8 cellular contexts compared by ENCODE assay signal in genomic region chr4:17780461-17781071, GRCh38. TPM values are rescaled to one million over a fixed set of nuclear protein-coding genes. Genes with fewer than 3 reads are reported as not detected.
DNase-seq lines count a peak whose midpoint lies in the region; ATAC-seq and TF ChIP-seq lines count a peak whose summit lies in the region.

No MANE protein-coding gene starts in this region.

- CTCF ChIA-PET in IMR-90 (lab: Yijun Ruan, JAX) = interaction anchor here (1.1 kb wide), 1 partner anchor 30 kb away, joined by 3 read pairs; the partner anchor contains the start of gene DCAF16

- TF ChIP-seq RAD21 in IMR-90 (IDR thresholded peaks at IDR 0.05; ENCODE audit: low read length) = no peak

- no peak overlapping the region for H4K8ac ChIP-seq in IMR-90 (ENCODE audit: low read depth in 2 of 2, low read length in 2 of 2)

- no peak overlapping the region for H2BK15ac ChIP-seq in IMR-90 (ENCODE audit: low read depth, low read length)

- H3K23ac ChIP-seq in IMR-90 (ENCODE audit: low read depth, low read length) = 0 out of 2 replicates have a peak overlapping the region, but pooled peaks have one; percentile 64

- H3K36me3 ChIP-seq in IMR-90 (ENCODE audit: control insufficient read depth, insufficient read depth, low read length) (no peaks in the 10 kb centered on the region), colonic mucosa (no peaks in the 10 kb centered on the region), muscle layer of colon (ENCODE audit: insufficient read depth, low read length) (no peaks in the 10 kb centered on the region)

- H3K27ac ChIP-seq in IMR-90 (ENCODE audit: insufficient read depth, low read length) (no peak overlapping the region), colonic mucosa (no peak overlapping the region), muscle layer of colon (ENCODE audit: low read depth, low read length) (no peak overlapping the region)

- H2BK5ac ChIP-seq in IMR-90 (ENCODE audit: low read depth, low read length, poor library complexity, severe bottlenecking) = no peak overlapping the region

- H4K20me1 ChIP-seq in IMR-90 (ENCODE audit: insufficient read depth, low read length) = no peaks in the 10 kb centered on the region

- H3K4me1 ChIP-seq in IMR-90 (ENCODE audit: control insufficient read depth, insufficient read depth, low read length) = peaks cover 5% of the 10 kb centered on the region; the same call in 1 of the 2 replicates
- H3K4me1 ChIP-seq in colonic mucosa = peaks cover 7% of the 10 kb centered on the region
- peaks cover 7% of the 10 kb centered on the region for H3K4me1 ChIP-seq in muscle layer of colon (ENCODE audit: insufficient read depth, low read length)

- H3K4me2 ChIP-seq in IMR-90 (ENCODE audit: low read depth, low read length) = peak overlapping the region; percentile 71

- H3K14ac ChIP-seq in IMR-90 (replicated peaks; ENCODE audit: low read depth, low read length) = no peak overlapping the region

- dilution Hi-C loops in IMR-90 (cut with HindIII; ENCODE audit: low sequenced_read_pairs, unreplicated experiment) = no loop called here

- H2AK9ac ChIP-seq in IMR-90 (replicated peaks; ENCODE audit: low read depth, low read length, poor library complexity) = peak overlapping the region; percentile 44

- no peak overlapping the region for H4K91ac ChIP-seq in IMR-90 (ENCODE audit: insufficient read depth, low read depth, low read length)

- no peak overlapping the region for H3K56ac ChIP-seq in IMR-90 (ENCODE audit: extremely low read depth, insufficient read depth, low read length)

- ATAC-seq in IMR-90 (ENCODE audit: low read depth) = no peak
- no peak for ATAC-seq in GM18909 (IDR thresholded peaks at IDR 0.05; ENCODE audit: poor library complexity, unreplicated experiment)

- H2BK120ac ChIP-seq in IMR-90 (ENCODE audit: low read depth, low read length) = no peak overlapping the region

- WGBS in IMR-90 (ENCODE audit: extremely low coverage in 2 of 2, insufficient read length in 1 of 2), 2 experiments = 8% methylated on average over 3 of the region's 11 CpGs; no CpG with 5 or more reads in 1 of the 2 experiments

- H3K9me1 ChIP-seq in IMR-90 (ENCODE audit: insufficient read depth, low read length) = no peaks in the 10 kb centered on the region

- POLR2A ChIA-PET in IMR-90 (lab: Charles Lee; ENCODE audit: unreplicated experiment) = no interaction called here

- intact Hi-C loops in IMR-90 (cut with micrococcal nuclease) (no loop called here), colonic mucosa (cut with DNase I) (no loop called here)

- peak; percentile 4 for DNase-seq in ACHN
- peak; percentile 47 for DNase-seq in IMR-90
- DNase-seq in colonic mucosa = no peak
- no peak for DNase-seq in 8988T
- no peak for DNase-seq in germinal center (ENCODE audit: low spot score)
- DNase-seq in NCI-H526 treated with DMSO at 0.1 percent for 48 hours (lab: John Stamatoyannopoulos, UW) = no peak

- H3K4ac ChIP-seq in IMR-90 (ENCODE audit: low read depth, low read length) = no peak overlapping the region

- TF ChIP-seq CTCF in IMR-90 (conservative IDR thresholded peaks at IDR 0.05; ENCODE audit: low read depth, low read length) (no peak), colonic mucosa (IDR thresholded peaks at IDR 0.05) (no peak)

- no peak for TF ChIP-seq POLR2A in IMR-90 (IDR thresholded peaks at IDR 0.05; ENCODE audit: low read depth, low read length)

- no peak overlapping the region for H2AK5ac ChIP-seq in IMR-90 (ENCODE audit: low read depth, low read length)

- H3K27me3 ChIP-seq in IMR-90 (ENCODE audit: control insufficient read depth, insufficient read depth, low read length) = peaks cover 24% of the 10 kb centered on the region
- H3K27me3 ChIP-seq in colonic mucosa = peaks cover 24% of the 10 kb centered on the region
- peaks cover 11 to 20% of the 10 kb centered on the region in 2 donors for H3K27me3 ChIP-seq in muscle layer of colon (ENCODE audit: control insufficient read depth in 1 of 2, insufficient read depth in 2 of 2, low read length in 2 of 2)

- no peak overlapping the region for H4K5ac ChIP-seq in IMR-90 (ENCODE audit: low read depth, low read length)

- peak overlapping the region; percentile 69 for H2AFZ ChIP-seq in IMR-90 (replicated peaks; ENCODE audit: low read length, poor library complexity)

- H2BK20ac ChIP-seq in IMR-90 (ENCODE audit: low read depth, low read length) = no peak overlapping the region

- H3K9ac ChIP-seq in IMR-90 (ENCODE audit: low read depth, low read length) (no peak overlapping the region), colonic mucosa (ENCODE audit: low read depth in 2 of 2, low read length in 2 of 2) (no peak overlapping the region), muscle layer of colon (ENCODE audit: low read length) (no peak overlapping the region)

- in situ Hi-C loops in ACHN (cut with HindIII; ENCODE audit: low pct_ligation_motif_present, low pct_unique_long_range_greater_than_20kb, low sequenced_read_pairs) (no loop called here), IMR-90 (cut with MboI; ENCODE audit: low sequenced_read_pairs) (no loop called here)

- no peaks in the 10 kb centered on the region for H3K79me1 ChIP-seq in IMR-90 (ENCODE audit: low read depth in 1 of 2, low read length in 2 of 2)

- H3K9me3 ChIP-seq in IMR-90 (ENCODE audit: control insufficient read depth, insufficient read depth, low read length) = no peaks in the 10 kb centered on the region
- no peaks in the 10 kb centered on the region for H3K9me3 ChIP-seq in colonic mucosa
- no peaks in the 10 kb centered on the region for H3K9me3 ChIP-seq in muscle layer of colon (ENCODE audit: low read length)

- no peak overlapping the region for H3K18ac ChIP-seq in IMR-90 (ENCODE audit: low read depth, low read length)

- H3K4me3 ChIP-seq in IMR-90 (ENCODE audit: insufficient read depth, low read depth, low read length) = 0 out of 2 replicates have a peak overlapping the region, but pooled peaks have one; percentile 18
- H3K4me3 ChIP-seq in colonic mucosa = peak overlapping the region; percentile 22
- H3K4me3 ChIP-seq in muscle layer of colon (ENCODE audit: low read depth in 1 of 2, low read length in 2 of 2) = peak overlapping the region; percentile 50

- no TSS peak for BruUV-seq in IMR-90 (replicated peaks; lab: Mats Ljungman, UMichigan)

TF ChIP-seq in IMR-90, 13 proteins besides CTCF, POLR2A, EP300 and RAD21:
- TF ChIP-seq MAZ (IDR thresholded peaks at IDR 0.05; ENCODE audit: borderline replicate concordance, low read depth, low read length) (no peak), NFE2L2 (IDR thresholded peaks at IDR 0.05; ENCODE audit: low read depth, low read length) (no peak), ELK1 (IDR thresholded peaks at IDR 0.05; ENCODE audit: borderline replicate concordance, low read depth, low read length) (no peak), SMC3 (IDR thresholded peaks at IDR 0.05; ENCODE audit: low read depth, low read length) (no peak), FOS (IDR thresholded peaks at IDR 0.05; ENCODE audit: low read depth, low read length) (no peak), CHD1 (IDR thresholded peaks at IDR 0.05; ENCODE audit: low read depth, low read length) (no peak), RFX5 (IDR thresholded peaks at IDR 0.05; ENCODE audit: low read depth, low read length) (no peak), MXI1 (IDR thresholded peaks at IDR 0.05; ENCODE audit: borderline replicate concordance, low read depth, low read length) (no peak), USF2 (IDR thresholded peaks at IDR 0.05; ENCODE audit: low read depth, low read length) (no peak), RCOR1 (IDR thresholded peaks at IDR 0.05; ENCODE audit: insufficient replicate concordance, low read length) (no peak), BHLHE40 (IDR thresholded peaks at IDR 0.05; ENCODE audit: low read depth, low read length) (no peak), CEBPB (IDR thresholded peaks at IDR 0.05; ENCODE audit: low read depth, low read length) (no peak), MAFK (IDR thresholded peaks at IDR 0.05; ENCODE audit: low read depth, low read length) (no peak)
TF ChIP-seq in IMR-90: peak in this region for 0.

RNA-seq across cellular contexts. Expression of gene FAM184B, which starts 0.9 kb away (rescaled TPM):
- 0.18 and 0.28 TPM in 2 replicates for total RNA-seq in IMR-90 (2012; rRNA removed)
- 0.07 and 0.13 TPM in 2 replicates for polyA plus RNA-seq in IMR-90 (2012; rRNA removed)
- polyA plus RNA-seq in IMR-90 (2012; cell fraction: cytosol; rRNA removed) = 0.07 and 0.08 TPM in 2 replicates
- 0.03 and 0.06 TPM in 2 replicates for polyA plus RNA-seq in IMR-90 (2012; cell fraction: nucleus; rRNA removed; ENCODE audit: low replicate concordance)
- under 1 TPM; 0.19 to 0.94 TPM for total RNA-seq in colonic mucosa

RNA-seq across cellular contexts. Expression of gene DCAF16, which starts 30.0 kb away (rescaled TPM):
- total RNA-seq in IMR-90 (2012; rRNA removed) (23.6 and 31.5 TPM in 2 replicates), colonic mucosa (10 to 100 TPM; 20.4 to 34.0 TPM)
- 15.0 and 15.1 TPM in 2 replicates for polyA plus RNA-seq in IMR-90 (2012; rRNA removed)
- 8.7 and 13.0 TPM in 2 replicates for polyA plus RNA-seq in IMR-90 (2012; cell fraction: cytosol; rRNA removed)
- 12.6 and 33.6 TPM in 2 replicates for polyA plus RNA-seq in IMR-90 (2012; cell fraction: nucleus; rRNA removed; ENCODE audit: low replicate concordance)

RNA-seq across cellular contexts. Expression of gene NCAPG, which starts 30.2 kb away (rescaled TPM):
- total RNA-seq in IMR-90 (2012; rRNA removed) = 26.7 and 41.7 TPM in 2 replicates
- polyA plus RNA-seq in IMR-90 (2012; rRNA removed) = 9.1 and 10.9 TPM in 2 replicates
- polyA plus RNA-seq in IMR-90 (2012; cell fraction: cytosol; rRNA removed) = 1.1 and 2.8 TPM in 2 replicates
- polyA plus RNA-seq in IMR-90 (2012; cell fraction: nucleus; rRNA removed; ENCODE audit: low replicate concordance) = 0.86 and 6.0 TPM in 2 replicates
- 10 to 100 TPM; 10.7 to 38.8 TPM for total RNA-seq in colonic mucosa

Comparison
In these comparisons a context has a peak if more than half of its experiments do, and no peak if none do; other contexts are left out.
1. DNase-seq: peak in ACHN (single experiment) and IMR-90 (single experiment); none in colonic mucosa (single experiment), 8988T (single experiment), germinal center (single experiment) and NCI-H526 treated with DMSO at 0.1 percent for 48 hours (single experiment).
2. Peak in every context shown above with its lines, with median percentiles within 50 percentile points of each other: H3K4me3 ChIP-seq.